In the genomic region with DNA sequence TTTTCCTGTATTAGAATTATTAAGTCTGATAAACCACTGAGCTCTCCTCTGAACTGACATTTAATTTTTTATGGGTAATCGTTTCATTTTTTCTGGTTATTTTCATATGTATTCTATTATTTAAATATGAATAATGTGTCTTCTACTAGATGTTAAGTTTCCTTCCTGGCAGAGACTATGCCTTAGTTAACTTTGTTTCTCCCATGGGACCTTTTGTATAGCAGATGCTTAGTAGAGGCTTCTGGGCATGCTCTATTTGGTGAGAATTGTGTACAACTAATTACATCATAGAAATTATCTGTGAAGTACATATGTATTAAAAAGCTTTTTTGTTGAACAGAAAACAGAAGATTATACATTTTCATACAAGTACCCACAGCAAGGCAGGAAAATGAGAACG, we compare ENCODE assay signal across 20 cellular contexts. TPM values are rescaled to one million over a fixed set of nuclear protein-coding genes. Genes with fewer than 3 reads are reported as not detected.
DNase-seq lines count a peak whose midpoint lies in the region; ATAC-seq and TF ChIP-seq lines count a peak whose summit lies in the region.
"Had no signal": no experiment of that assay in that cellular context is flagged by ENCODE, and none has a peak within 500 bp of the region (broad histone marks: within the 10 kb centered on the region; RNA-seq: fewer than 3 reads in every experiment).

No MANE protein-coding gene starts in this region.

- H3F3A ChIP-seq in PC-3 (ENCODE audit: low read length, unreplicated experiment), result no peaks in the 10 kb centered on the region

- H3K79me2 ChIP-seq in PC-3 (ENCODE audit: low read length), result no peaks in the 10 kb centered on the region

- no TSS peak for BruUV-seq in PC-3 (replicated peaks; lab: Mats Ljungman, UMichigan)

- ATAC-seq in GM21423 (IDR thresholded peaks at IDR 0.05; ENCODE audit: unreplicated experiment) (no peak), PC-3 (no peak)
- ATAC-seq: GM12878, HepG2, Panc1, Right ventricle myocardium inferior had no signal

- no peak overlapping the region for H3K4me3 ChIP-seq in HEK293 (ENCODE audit: low read depth, low read length)
- H3K4me3 ChIP-seq in PC-3 (ENCODE audit: low read length), result no peak overlapping the region
- H3K4me3 ChIP-seq: GM12878 had no signal

- intact Hi-C loops in PC-3 (cut with micrococcal nuclease), result no loop called here

- peaks cover 0 to 9% of the 10 kb centered on the region in 2 experiments; a peak in 1 of 3 replicates for H3K36me3 ChIP-seq in HEK293 (ENCODE audit: control insufficient read depth in 2 of 2, insufficient read depth in 1 of 2, low read length in 2 of 2)
- H3K36me3 ChIP-seq in PC-3 (ENCODE audit: low read depth, low read length), result no peaks in the 10 kb centered on the region

- no peaks in the 10 kb centered on the region for H3K4me1 ChIP-seq in HEK293 (ENCODE audit: control insufficient read depth, insufficient read depth, low read length)
- H3K4me1 ChIP-seq in PC-3 (ENCODE audit: insufficient read depth, low read length), result no peaks in the 10 kb centered on the region
- H3K4me1 ChIP-seq: Caco-2 had no signal

- CTCF ChIA-PET in HEK293 (lab: Yijun Ruan, JAX) (interaction anchor here (0.6 to 0.8 kb wide), 5 partner anchors 16 to 588 kb away, joined by 3 to 9 read pairs (median 3); no protein-coding TSS in a partner anchor), PC-3 (lab: Charles Lee) (no interaction called here)

- POLR2A ChIA-PET in HEK293 (lab: Yijun Ruan, JAX) (no interaction called here), PC-3 (lab: Charles Lee; ENCODE audit: unreplicated experiment) (no interaction called here)

- no peak for TF ChIP-seq CTCF in HEK293 (tag by site-specific recombination; IDR thresholded peaks at IDR 0.05)
- no peak for TF ChIP-seq CTCF in PC-3 (conservative IDR thresholded peaks at IDR 0.05; ENCODE audit: low read depth, low read length)

- H2AFZ ChIP-seq in PC-3 (ENCODE audit: low read length), result no peak overlapping the region

- H3K27ac ChIP-seq in HEK293 (ENCODE audit: extremely low read depth, low read depth, low read length) (no peak overlapping the region), PC-3 (ENCODE audit: low read length) (no peak overlapping the region)

- H3K9me3 ChIP-seq in HEK293 (ENCODE audit: control insufficient read depth, insufficient read depth, low read depth, low read length) (no peaks in the 10 kb centered on the region), PC-3 (ENCODE audit: low read length) (no peaks in the 10 kb centered on the region)
- H3K9me3 ChIP-seq: Caco-2 had no signal

- H3K4me2 ChIP-seq in PC-3 (ENCODE audit: low read length), result no peak overlapping the region

- no peaks in the 10 kb centered on the region for H4K20me1 ChIP-seq in PC-3 (ENCODE audit: low read length)

- H3K27me3 ChIP-seq in PC-3 (ENCODE audit: low read length), result no peaks in the 10 kb centered on the region

- DNase-seq in NCI-H2107 treated with DMSO at 0.1 percent for 48 hours (lab: John Stamatoyannopoulos, UW; ENCODE audit: unreplicated experiment), result peak; percentile 18
- no peak for DNase-seq in NCI-H2107 (lab: John Stamatoyannopoulos, UW)
- peak; percentile 34 for DNase-seq in NCI-H69 (lab: John Stamatoyannopoulos, UW)
- peak; percentile 29 for DNase-seq in fibroblast of peridontal ligament (ENCODE audit: extremely low read depth)
- no peak for DNase-seq in activated CD4-positive, CD25-positive, alpha-beta regulatory T cell (lab: John Stamatoyannopoulos, UW)
- no peak for DNase-seq in PC-3
- DNase-seq: Caco-2; CD4-positive, alpha-beta T cell; GF-D8; KBM-7; NCI-H1417 treated with DMSO at 0.1 percent for 48 hours; NCI-H2081; NCI-H774 had no signal

- H3K9me2 ChIP-seq in PC-3 (replicated peaks; ENCODE audit: low read length), result no peaks in the 10 kb centered on the region

- no peak overlapping the region for H3K9ac ChIP-seq in PC-3 (ENCODE audit: low read length)

TF ChIP-seq in HEK293, 187 proteins besides CTCF, POLR2A, EP300 and RAD21:
- TF ChIP-seq, protein P1, sequence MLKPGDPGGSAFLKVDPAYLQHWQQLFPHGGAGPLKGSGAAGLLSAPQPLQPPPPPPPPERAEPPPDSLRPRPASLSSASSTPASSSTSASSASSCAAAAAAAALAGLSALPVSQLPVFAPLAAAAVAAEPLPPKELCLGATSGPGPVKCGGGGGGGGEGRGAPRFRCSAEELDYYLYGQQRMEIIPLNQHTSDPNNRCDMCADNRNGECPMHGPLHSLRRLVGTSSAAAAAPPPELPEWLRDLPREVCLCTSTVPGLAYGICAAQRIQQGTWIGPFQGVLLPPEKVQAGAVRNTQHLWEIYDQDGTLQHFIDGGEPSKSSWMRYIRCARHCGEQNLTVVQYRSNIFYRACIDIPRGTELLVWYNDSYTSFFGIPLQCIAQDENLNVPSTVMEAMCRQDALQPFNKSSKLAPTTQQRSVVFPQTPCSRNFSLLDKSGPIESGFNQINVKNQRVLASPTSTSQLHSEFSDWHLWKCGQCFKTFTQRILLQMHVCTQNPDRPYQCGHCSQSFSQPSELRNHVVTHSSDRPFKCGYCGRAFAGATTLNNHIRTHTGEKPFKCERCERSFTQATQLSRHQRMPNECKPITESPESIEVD (tag by site-specific recombination; IDR thresholded peaks at IDR 0.05), result peak; percentile 68
- no peak for TF ChIP-seq TCF7L2 (IDR thresholded peaks at IDR 0.05; ENCODE audit: borderline replicate concordance, low read depth, low read length)
- no peak for TF ChIP-seq GLIS1 (tag by site-specific recombination; IDR thresholded peaks at IDR 0.05)

RNA-seq across cellular contexts. Expression of a gene that starts 23.4 kb away (rescaled TPM):
- total RNA-seq in PC-3 (2014; rRNA removed), result 3.7 and 5.9 TPM in 2 replicates

RNA-seq across cellular contexts. Expression of a gene that starts 44.4 kb away (rescaled TPM):
- total RNA-seq in PC-3 (2014; rRNA removed), result 39.9 and 49.9 TPM in 2 replicates

RNA-seq across cellular contexts. Expression of a gene that starts 44.6 kb away (rescaled TPM):
- 2.9 TPM in 1 of 2 replicates, not detected in the other for total RNA-seq in PC-3 (2014; rRNA removed)
- total RNA-seq: A172 had no signal

Comparison
In these comparisons a context has a peak if more than half of its experiments do, and no peak if none do; other contexts are left out.
1. DNase-seq: peak in NCI-H2107 treated with DMSO at 0.1 percent for 48 hours (single experiment), NCI-H69 (single experiment) and fibroblast of peridontal ligament (single experiment); none in NCI-H2107 (single experiment), activated CD4-positive, CD25-positive, alpha-beta regulatory T cell (0 of 4) and PC-3 (single experiment).